Comparison of ENCODE assay signal across 8 cellular contexts in genomic region chr20:62065669-62066338, GRCh38. TPM values are rescaled to one million over a fixed set of nuclear protein-coding genes. Genes with fewer than 3 reads are reported as not detected.
A peak's percentile ranks its signal among the peaks of the same experiment; 100 is the strongest.
DNase-seq lines count a peak whose midpoint lies in the region; ATAC-seq, FAIRE-seq and TF ChIP-seq lines count a peak whose summit lies in the region.

Gene TAF4 (minus strand): TSS chr20:62065881. CDS start chr20:62065810, 71 bp downstream.

- H3K27ac ChIP-seq in PC-9 (no peak within 1 kb of the TSS), muscle layer of duodenum (ENCODE audit: low read length) (peak within 1 kb of the TSS; percentile 71)

- H3K9me3 ChIP-seq in Caco-2 (no peaks in the 10 kb centered on the region; the same call in 1 of the 2 replicates), PC-9 (ENCODE audit: insufficient read depth, low read depth) (no peaks in the 10 kb centered on the region), muscle layer of duodenum (ENCODE audit: control insufficient read depth in 1 of 2, low read length in 2 of 2) (no peaks in the 10 kb centered on the region)

- POLR2A ChIA-PET in Caco-2 (lab: Charles Lee) (interaction anchor here (0.6 to 2.6 kb wide), 12 partner anchors 23 to 825 kb away, joined by 3 to 67 read pairs (median 5); partner anchors contain the start of genes LSM14B, PSMA7 and SS18L1), PC-9 (lab: Charles Lee; ENCODE audit: unreplicated experiment) (interaction anchor here (0.6 to 0.7 kb wide), 2 partner anchors 22 to 117 kb away, joined by 8 to 10 read pairs; no protein-coding TSS in a partner anchor)

- FAIRE-seq in HTR-8/SVneo (lab: Jason Lieb, UNC), result peak; percentile 93

- peak within 1 kb of the TSS; percentile 77 for H3K4me2 ChIP-seq in PC-9

- peaks cover 38% of the 10 kb centered on the region for H3K4me1 Mint-ChIP-seq in Caco-2 (ENCODE audit: low read depth, unreplicated experiment)
- H3K4me1 Mint-ChIP-seq in activated T-cell treated with anti-CD3 and anti-CD28 coated beads, Interleukin-2, amount 50 U/mL, for 24 hours (ENCODE audit: low read depth), result peaks cover 50% of the 10 kb centered on the region

- peaks cover 63% of the 10 kb centered on the region for H3K36me3 Mint-ChIP-seq in Caco-2 (ENCODE audit: insufficient read depth, unreplicated experiment)
- peaks cover 34% of the 10 kb centered on the region for H3K36me3 Mint-ChIP-seq in activated T-cell treated with anti-CD3 and anti-CD28 coated beads, Interleukin-2, amount 50 U/mL, for 24 hours (ENCODE audit: low read depth)

- peak within 1 kb of the TSS; percentile 91 for H3K27ac Mint-ChIP-seq in Caco-2 (ENCODE audit: unreplicated experiment)
- peak within 1 kb of the TSS; percentile 93 for H3K27ac Mint-ChIP-seq in activated T-cell treated with anti-CD3 and anti-CD28 coated beads, Interleukin-2, amount 50 U/mL, for 24 hours

- H4K20me1 ChIP-seq in PC-9 (ENCODE audit: insufficient read depth), result peaks cover 24% of the 10 kb centered on the region

- peak within 1 kb of the TSS; percentile 88 for H2AFZ ChIP-seq in PC-9

- no peak for TF ChIP-seq CTCF in Caco-2 (IDR thresholded peaks at IDR 0.05; ENCODE audit: insufficient read depth in 1 of 2, low read depth in 1 of 2, low read length in 1 of 2, severe bottlenecking in 1 of 2, unreplicated experiment in 1 of 2)
- no peak for TF ChIP-seq CTCF in PC-9 (conservative IDR thresholded peaks at IDR 0.05)

- peak; percentile 58 for ATAC-seq in GM21360 (IDR thresholded peaks at IDR 0.05; ENCODE audit: unreplicated experiment)
- peak; percentile 79 for ATAC-seq in esophagus mucosa

- H3K27me3 Mint-ChIP-seq in Caco-2 (ENCODE audit: insufficient read depth, unreplicated experiment), result no peaks in the 10 kb centered on the region
- no peaks in the 10 kb centered on the region for H3K27me3 Mint-ChIP-seq in activated T-cell treated with anti-CD3 and anti-CD28 coated beads, Interleukin-2, amount 50 U/mL, for 24 hours

- H3K4me3 Mint-ChIP-seq in Caco-2 (ENCODE audit: unreplicated experiment), result peak within 1 kb of the TSS; percentile 85
- peak within 1 kb of the TSS; percentile 83 for H3K4me3 Mint-ChIP-seq in activated T-cell treated with anti-CD3 and anti-CD28 coated beads, Interleukin-2, amount 50 U/mL, for 24 hours

- peak within 1 kb of the TSS; percentile 68 for H3K4me3 ChIP-seq in Caco-2 (ENCODE audit: low read depth, low read length)
- peak within 1 kb of the TSS; percentile 81 for H3K4me3 ChIP-seq in PC-9
- H3K4me3 ChIP-seq in muscle layer of duodenum (ENCODE audit: low read depth in 1 of 2, low read length in 2 of 2), result peak within 1 kb of the TSS; percentile 60 to 74

- peaks cover 28% of the 10 kb centered on the region for H3K4me1 ChIP-seq in Caco-2
- peaks cover 16% of the 10 kb centered on the region for H3K4me1 ChIP-seq in PC-9 (replicated peaks; ENCODE audit: insufficient read depth)
- peaks cover 8 to 34% of the 10 kb centered on the region in 2 donors for H3K4me1 ChIP-seq in muscle layer of duodenum (ENCODE audit: control insufficient read depth in 1 of 2, insufficient read depth in 2 of 2, low read length in 2 of 2)

- DNase-seq in Caco-2, result peak; percentile 88 to 92
- DNase-seq in HTR-8/SVneo (ENCODE audit: insufficient read length, low spot score), result peak; percentile 100
- peak in 1 of 2 experiments; percentile 78 for DNase-seq in PC-9
- peak; percentile 91 for DNase-seq in activated T-cell treated with anti-CD3 and anti-CD28 coated beads, Interleukin-2, amount 50 U/mL, for 24 hours
- peak; percentile 55 to 79 for DNase-seq in stimulated activated CD8-positive, alpha-beta memory T cell treated with anti-CD3 and anti-CD28 coated beads, Interleukin-7, amount 100 ng/mL, for 4 hours (ENCODE audit: low read depth in 2 of 2)

- BruUV-seq in Caco-2 (replicated peaks; lab: Mats Ljungman, UMichigan), result no TSS peak
- BruUV-seq in PC-9 (replicated peaks; lab: Mats Ljungman, UMichigan), result no TSS peak

- H3F3A ChIP-seq in PC-9 (ENCODE audit: insufficient read depth, low read depth), result no peaks in the 10 kb centered on the region; the same call in 1 of the 2 replicates

- H3K79me2 ChIP-seq in PC-9 (ENCODE audit: low read depth), result peaks cover 36% of the 10 kb centered on the region

- intact Hi-C loops in Caco-2 (cut with micrococcal nuclease; ENCODE audit: unreplicated experiment), result loop anchor here (2.0 kb wide), 1 partner anchor 71 kb away; no protein-coding TSS in a partner anchor
- intact Hi-C loops in PC-9 (cut with micrococcal nuclease; ENCODE audit: unreplicated experiment), result loop anchor here (1.0 kb wide), 1 partner anchor 56 kb away; the partner anchor contains the start of gene LSM14B

- H3K9me3 Mint-ChIP-seq in Caco-2 (ENCODE audit: unreplicated experiment), result no peaks in the 10 kb centered on the region
- no peaks in the 10 kb centered on the region for H3K9me3 Mint-ChIP-seq in activated T-cell treated with anti-CD3 and anti-CD28 coated beads, Interleukin-2, amount 50 U/mL, for 24 hours

- no peaks in the 10 kb centered on the region for H3K9me2 ChIP-seq in PC-9 (ENCODE audit: insufficient read depth)

- H3K27me3 ChIP-seq in Caco-2 (replicated peaks; ENCODE audit: control insufficient read depth, insufficient read depth, low read length) (no peaks in the 10 kb centered on the region), PC-9 (ENCODE audit: insufficient read depth, low read depth) (peaks cover 6% of the 10 kb centered on the region), muscle layer of duodenum (ENCODE audit: low read depth, low read length) (no peaks in the 10 kb centered on the region)

- peaks cover 8% of the 10 kb centered on the region; the same call in 1 of the 2 replicates for H3K36me3 ChIP-seq in Caco-2 (ENCODE audit: control insufficient read depth, insufficient read depth, low read length)
- no peaks in the 10 kb centered on the region for H3K36me3 ChIP-seq in PC-9 (ENCODE audit: low read depth)
- H3K36me3 ChIP-seq in muscle layer of duodenum (ENCODE audit: control insufficient read depth in 1 of 2, insufficient read depth in 2 of 2, low read length in 2 of 2), result peaks cover 0 to 5% of the 10 kb centered on the region in 2 donors

- CTCF ChIA-PET in Caco-2 (lab: Charles Lee), result interaction anchor here (1.1 to 2.9 kb wide), 4 partner anchors 55 to 77 kb away, joined by 5 to 16 read pairs (median 7); partner anchors contain the start of genes LSM14B and PSMA7
- CTCF ChIA-PET in PC-9 (lab: Charles Lee), result interaction anchor here (0.6 to 0.7 kb wide), 2 partner anchors 176 to 309 kb away, joined by 4 to 5 read pairs; no protein-coding TSS in a partner anchor

RNA-seq across cellular contexts. Expression of gene TAF4, which starts in this region (rescaled TPM):
- 94.9 and 98.2 TPM in 2 replicates for total RNA-seq in Caco-2 (2022)
- 25.8 and 32.5 TPM in 2 replicates for total RNA-seq in PC-9 (2021)
- total RNA-seq in esophagus mucosa, result 7.7 TPM
